ENCODE assay signal across 8 cellular contexts in genomic region chr9:8858250-8859161, GRCh38.
A peak's percentile ranks its signal among the peaks of the same experiment; 100 is the strongest.
DNase-seq lines count a peak whose midpoint lies in the region; ATAC-seq and TF ChIP-seq lines count a peak whose summit lies in the region.

No MANE protein-coding gene starts in this region.

- ATAC-seq in HG03196 (IDR thresholded peaks at IDR 0.05; ENCODE audit: unreplicated experiment) (no peak), GM19395 (IDR thresholded peaks at IDR 0.05; ENCODE audit: unreplicated experiment) (no peak)

- intact Hi-C loops in activated naive CD4-positive, alpha-beta T cell treated with anti-CD3 and anti-CD28 coated beads for 36 hours (cut with micrococcal nuclease): no loop called here
- intact Hi-C loops in uterus (cut with DNase I; ENCODE audit: low total_unique reads): no loop called here

- peaks cover 7% of the 10 kb centered on the region for H3K27me3 ChIP-seq in effector memory CD4-positive, alpha-beta T cell (replicated peaks; ENCODE audit: control insufficient read depth, insufficient read depth, low read length, poor library complexity, severe bottlenecking)
- H3K27me3 ChIP-seq in muscle layer of colon (ENCODE audit: control insufficient read depth in 1 of 2, insufficient read depth in 2 of 2, low read length in 2 of 2) (peaks cover 19 to 29% of the 10 kb centered on the region in 2 donors), uterus (peaks cover 0 to 7% of the 10 kb centered on the region in 2 donors)

- no peaks in the 10 kb centered on the region for H3K36me3 ChIP-seq in effector memory CD4-positive, alpha-beta T cell (ENCODE audit: control insufficient read depth, insufficient read depth, low read length)
- no peaks in the 10 kb centered on the region for H3K36me3 ChIP-seq in muscle layer of colon (ENCODE audit: insufficient read depth, low read length)
- H3K36me3 ChIP-seq in uterus: no peaks in the 10 kb centered on the region

- H3K27me3 Mint-ChIP-seq in activated naive CD4-positive, alpha-beta T cell treated with anti-CD3 and anti-CD28 coated beads for 36 hours (ENCODE audit: low read depth): peaks cover 51% of the 10 kb centered on the region

- H3K27ac ChIP-seq in effector memory CD4-positive, alpha-beta T cell (ENCODE audit: insufficient read depth, low read length, poor library complexity, severe bottlenecking): no peak overlapping the region
- H3K27ac ChIP-seq in muscle layer of colon (ENCODE audit: low read depth, low read length) (no peak overlapping the region), uterus (peak overlapping the region; percentile 74 to 76)

- peaks cover 5% of the 10 kb centered on the region for H3K4me1 ChIP-seq in effector memory CD4-positive, alpha-beta T cell (ENCODE audit: control insufficient read depth, insufficient read depth, low read length, poor library complexity, severe bottlenecking)
- no peaks in the 10 kb centered on the region for H3K4me1 ChIP-seq in muscle layer of colon (ENCODE audit: insufficient read depth, low read length)
- no peaks in the 10 kb centered on the region for H3K4me1 ChIP-seq in uterus

- DNase-seq in activated naive CD4-positive, alpha-beta T cell treated with anti-CD3 and anti-CD28 coated beads for 36 hours: no peak
- no peak for DNase-seq in activated naive CD4-positive, alpha-beta T cell treated with Interleukin-2 at 50 U/mL for 16 hours
- no peak for DNase-seq in effector memory CD4-positive, alpha-beta T cell
- peak; percentile 17 to 20 for DNase-seq in uterus
- no peak for DNase-seq in GM20000 (ENCODE audit: low spot score)

- H3K36me3 Mint-ChIP-seq in activated naive CD4-positive, alpha-beta T cell treated with anti-CD3 and anti-CD28 coated beads for 36 hours (ENCODE audit: low read depth): no peaks in the 10 kb centered on the region

- H3K9ac ChIP-seq in muscle layer of colon (ENCODE audit: low read length): no peak overlapping the region

- no peaks in the 10 kb centered on the region for H3K9me3 Mint-ChIP-seq in activated naive CD4-positive, alpha-beta T cell treated with anti-CD3 and anti-CD28 coated beads for 36 hours

- TF ChIP-seq POLR2A in uterus (IDR thresholded peaks at IDR 0.05): no peak

- H3K4me1 Mint-ChIP-seq in activated naive CD4-positive, alpha-beta T cell treated with anti-CD3 and anti-CD28 coated beads for 36 hours (ENCODE audit: low read depth): peaks cover 10% of the 10 kb centered on the region

- peak overlapping the region; percentile 56 for H3K4me3 Mint-ChIP-seq in activated naive CD4-positive, alpha-beta T cell treated with anti-CD3 and anti-CD28 coated beads for 36 hours

- H3K27ac Mint-ChIP-seq in activated naive CD4-positive, alpha-beta T cell treated with anti-CD3 and anti-CD28 coated beads for 36 hours: no peak overlapping the region

- H3K4me3 ChIP-seq in effector memory CD4-positive, alpha-beta T cell (ENCODE audit: insufficient read depth, low read depth, low read length, poor library complexity, severe bottlenecking): peak overlapping the region; percentile 10
- H3K4me3 ChIP-seq in muscle layer of colon (ENCODE audit: low read depth in 1 of 2, low read length in 2 of 2) (peak overlapping the region; percentile 18 to 68), uterus (peak overlapping the region; percentile 40 to 76)

- no peaks in the 10 kb centered on the region for H3K9me3 ChIP-seq in effector memory CD4-positive, alpha-beta T cell (ENCODE audit: control insufficient read depth, low read length)
- H3K9me3 ChIP-seq in muscle layer of colon (ENCODE audit: low read length) (no peaks in the 10 kb centered on the region), uterus (no peaks in the 10 kb centered on the region)

- CTCF ChIA-PET in activated naive CD4-positive, alpha-beta T cell treated with anti-CD3 and anti-CD28 coated beads for 36 hours (lab: Charles Lee): no interaction called here

- TF ChIP-seq CTCF in uterus (IDR thresholded peaks at IDR 0.05) (no peak), GM20000 (IDR thresholded peaks at IDR 0.05; ENCODE audit: extremely low read depth, missing control alignments) (no peak)

Comparison
In these comparisons a context has a peak if more than half of its experiments do, and no peak if none do; other contexts are left out.
1. DNase-seq: peak in uterus (2 of 2); none in activated naive CD4-positive, alpha-beta T cell treated with anti-CD3 and anti-CD28 coated beads for 36 hours (single experiment), activated naive CD4-positive, alpha-beta T cell treated with Interleukin-2 at 50 U/mL for 16 hours (single experiment), effector memory CD4-positive, alpha-beta T cell (0 of 3) and GM20000 (single experiment).
2. H3K27ac ChIP-seq: peak in uterus (2 of 2); none in effector memory CD4-positive, alpha-beta T cell (single experiment) and muscle layer of colon (single experiment).
3. Peak in every context shown above with its lines, with median percentiles within 50 percentile points of each other: H3K4me3 ChIP-seq.